Comparison of ENCODE assay signal across 8 cellular contexts in genomic region chr19:13906910-13907309, GRCh38. TPM values are rescaled to one million over a fixed set of nuclear protein-coding genes. Genes with fewer than 3 reads are reported as not detected.
A peak's percentile ranks its signal among the peaks of the same experiment; 100 is the strongest.
DNase-seq lines count a peak whose midpoint lies in the region; ATAC-seq and TF ChIP-seq lines count a peak whose summit lies in the region.

No MANE protein-coding gene starts in this region.

- POLR2A ChIA-PET in activated CD4-positive, alpha-beta T cell treated with anti-CD3 and anti-CD28 coated beads, Interleukin-2, amount 10 ng/mL, durations not matched to agents 7 days and 5 days (lab: Charles Lee), result no interaction called here

- intact Hi-C loops in left lung (cut with DNase I), result no loop called here

- H3K4me1 ChIP-seq in left lung (peaks cover 3 to 26% of the 10 kb centered on the region in 2 donors), thymus (ENCODE audit: control insufficient read depth, insufficient read depth, low read length) (peaks cover 6% of the 10 kb centered on the region)

- DNase-seq in activated CD4-positive, alpha-beta T cell treated with anti-CD3 and anti-CD28 coated beads, Interleukin-2, amount 10 ng/mL, durations not matched to agents 7 days and 5 days, result no peak
- DNase-seq in activated CD4-positive, alpha-beta T cell treated with anti-CD3 and anti-CD28 coated beads for 48 hours, result no peak
- no peak for DNase-seq in activated naive CD8-positive, alpha-beta T cell treated with anti-CD3 and anti-CD28 coated beads, Interleukin-2, amount 50 U/mL, for 24 hours
- DNase-seq in left lung (no peak), NCI-H748 (lab: John Stamatoyannopoulos, UW; ENCODE audit: unreplicated experiment) (no peak), NCI-H2029 treated with DMSO at 0.1 percent for 48 hours (lab: John Stamatoyannopoulos, UW) (no peak), COLO829 (ENCODE audit: low spot score) (no peak)

- peak overlapping the region; percentile 84 for H3K4me3 Mint-ChIP-seq in activated CD4-positive, alpha-beta T cell treated with anti-CD3 and anti-CD28 coated beads, Interleukin-2, amount 10 ng/mL, durations not matched to agents 7 days and 5 days
- peak overlapping the region; percentile 82 for H3K4me3 Mint-ChIP-seq in activated naive CD8-positive, alpha-beta T cell treated with anti-CD3 and anti-CD28 coated beads, Interleukin-2, amount 50 U/mL, for 24 hours

- peak overlapping the region; percentile 85 for H3K27ac Mint-ChIP-seq in activated CD4-positive, alpha-beta T cell treated with anti-CD3 and anti-CD28 coated beads, Interleukin-2, amount 10 ng/mL, durations not matched to agents 7 days and 5 days
- peak overlapping the region; percentile 38 for H3K27ac Mint-ChIP-seq in activated naive CD8-positive, alpha-beta T cell treated with anti-CD3 and anti-CD28 coated beads, Interleukin-2, amount 50 U/mL, for 24 hours

- peaks cover 34% of the 10 kb centered on the region for H3K4me1 Mint-ChIP-seq in activated CD4-positive, alpha-beta T cell treated with anti-CD3 and anti-CD28 coated beads, Interleukin-2, amount 10 ng/mL, durations not matched to agents 7 days and 5 days
- H3K4me1 Mint-ChIP-seq in activated naive CD8-positive, alpha-beta T cell treated with anti-CD3 and anti-CD28 coated beads, Interleukin-2, amount 50 U/mL, for 24 hours, result peaks cover 15% of the 10 kb centered on the region

- H3K36me3 ChIP-seq in left lung (peaks cover 0 to 19% of the 10 kb centered on the region in 2 donors), thymus (ENCODE audit: control insufficient read depth, insufficient read depth) (peaks cover 14% of the 10 kb centered on the region)

- ATAC-seq in activated naive CD8-positive, alpha-beta T cell treated with anti-CD3 and anti-CD28 coated beads, Interleukin-2, amount 50 U/mL, for 24 hours, result no peak
- no peak for ATAC-seq in left lung

- H3K27ac ChIP-seq in left lung, result peak overlapping the region in 1 of 2 donors; percentile 83
- no peak overlapping the region for H3K27ac ChIP-seq in thymus (ENCODE audit: low read depth)

- CTCF ChIA-PET in activated CD4-positive, alpha-beta T cell treated with anti-CD3 and anti-CD28 coated beads, Interleukin-2, amount 10 ng/mL, durations not matched to agents 7 days and 5 days (lab: Charles Lee), result interaction anchor here (0.6 to 1.2 kb wide), 2 partner anchors 45 to 440 kb away, joined by 3 read pairs; partner anchors contain the start of gene DCAF15

- H3K36me3 Mint-ChIP-seq in activated CD4-positive, alpha-beta T cell treated with anti-CD3 and anti-CD28 coated beads, Interleukin-2, amount 10 ng/mL, durations not matched to agents 7 days and 5 days (ENCODE audit: low read depth), result peaks cover 12% of the 10 kb centered on the region
- peaks cover 8% of the 10 kb centered on the region for H3K36me3 Mint-ChIP-seq in activated naive CD8-positive, alpha-beta T cell treated with anti-CD3 and anti-CD28 coated beads, Interleukin-2, amount 50 U/mL, for 24 hours (ENCODE audit: low read depth)

- TF ChIP-seq CTCF in left lung (IDR thresholded peaks at IDR 0.05), result no peak

- no peaks in the 10 kb centered on the region for H3K27me3 Mint-ChIP-seq in activated CD4-positive, alpha-beta T cell treated with anti-CD3 and anti-CD28 coated beads, Interleukin-2, amount 10 ng/mL, durations not matched to agents 7 days and 5 days
- H3K27me3 Mint-ChIP-seq in activated naive CD8-positive, alpha-beta T cell treated with anti-CD3 and anti-CD28 coated beads, Interleukin-2, amount 50 U/mL, for 24 hours, result no peaks in the 10 kb centered on the region

- no peaks in the 10 kb centered on the region for H3K9me3 Mint-ChIP-seq in activated CD4-positive, alpha-beta T cell treated with anti-CD3 and anti-CD28 coated beads, Interleukin-2, amount 10 ng/mL, durations not matched to agents 7 days and 5 days
- H3K9me3 Mint-ChIP-seq in activated naive CD8-positive, alpha-beta T cell treated with anti-CD3 and anti-CD28 coated beads, Interleukin-2, amount 50 U/mL, for 24 hours, result no peaks in the 10 kb centered on the region

- 97% methylated on average over 5 of the region's 5 CpGs for WGBS in thymus

- no peaks in the 10 kb centered on the region for H3K27me3 ChIP-seq in left lung
- no peaks in the 10 kb centered on the region for H3K27me3 ChIP-seq in thymus (ENCODE audit: control insufficient read depth, insufficient read depth)

- peak overlapping the region; percentile 81 to 85 for H3K4me3 ChIP-seq in left lung
- H3K4me3 ChIP-seq in thymus (ENCODE audit: low read length), result peak overlapping the region; percentile 84

- no peaks in the 10 kb centered on the region for H3K9me3 ChIP-seq in left lung
- H3K9me3 ChIP-seq in thymus (ENCODE audit: control insufficient read depth), result no peaks in the 10 kb centered on the region

RNA-seq across cellular contexts. Expression of gene CC2D1A, which starts 0.9 kb away (rescaled TPM):
- 10 to 100 TPM; 36.5 to 39.3 TPM for total RNA-seq in activated CD4-positive, alpha-beta T cell treated with anti-CD3 and anti-CD28 coated beads, Interleukin-2, amount 10 ng/mL, durations not matched to agents 7 days and 5 days
- 10 to 100 TPM; 30.8 to 33.7 TPM for total RNA-seq in left lung
- 26.7 TPM for polyA plus RNA-seq in thymus

RNA-seq across cellular contexts. Expression of gene BRME1, which starts 1.0 kb away (rescaled TPM):
- total RNA-seq in activated CD4-positive, alpha-beta T cell treated with anti-CD3 and anti-CD28 coated beads, Interleukin-2, amount 10 ng/mL, durations not matched to agents 7 days and 5 days, result 1 to 10 TPM; 6.3 to 8.0 TPM
- 1 to 10 TPM; 3.7 to 4.2 TPM for total RNA-seq in left lung
- 2.0 TPM for polyA plus RNA-seq in thymus

RNA-seq across cellular contexts. Expression of gene NANOS3, which starts 30.0 kb away (rescaled TPM):
- under 1 TPM in 1 of 2 experiments, not detected in 1; 0.48 TPM for total RNA-seq in activated CD4-positive, alpha-beta T cell treated with anti-CD3 and anti-CD28 coated beads, Interleukin-2, amount 10 ng/mL, durations not matched to agents 7 days and 5 days
- 1 to 10 TPM in 1 of 2 donors, under 1 TPM in 1; 0.89 to 1.8 TPM for total RNA-seq in left lung
- polyA plus RNA-seq in thymus, result 2.6 TPM

RNA-seq across cellular contexts. Expression of gene PODNL1, which starts 31.3 kb away (rescaled TPM):
- total RNA-seq in activated CD4-positive, alpha-beta T cell treated with anti-CD3 and anti-CD28 coated beads, Interleukin-2, amount 10 ng/mL, durations not matched to agents 7 days and 5 days, result under 1 TPM; 0.17 to 0.58 TPM
- 10 to 100 TPM in 1 of 2 donors, 1 to 10 TPM in 1; 1.3 to 17.9 TPM for total RNA-seq in left lung
- 0.94 TPM for polyA plus RNA-seq in thymus

RNA-seq across cellular contexts. Expression of gene DCAF15, which starts 45.4 kb away (rescaled TPM):
- 10 to 100 TPM; 80.3 to 85.4 TPM for total RNA-seq in activated CD4-positive, alpha-beta T cell treated with anti-CD3 and anti-CD28 coated beads, Interleukin-2, amount 10 ng/mL, durations not matched to agents 7 days and 5 days
- total RNA-seq in left lung, result 10 to 100 TPM; 20.2 to 32.5 TPM
- polyA plus RNA-seq in thymus, result 95.4 TPM
